In the genomic region with DNA sequence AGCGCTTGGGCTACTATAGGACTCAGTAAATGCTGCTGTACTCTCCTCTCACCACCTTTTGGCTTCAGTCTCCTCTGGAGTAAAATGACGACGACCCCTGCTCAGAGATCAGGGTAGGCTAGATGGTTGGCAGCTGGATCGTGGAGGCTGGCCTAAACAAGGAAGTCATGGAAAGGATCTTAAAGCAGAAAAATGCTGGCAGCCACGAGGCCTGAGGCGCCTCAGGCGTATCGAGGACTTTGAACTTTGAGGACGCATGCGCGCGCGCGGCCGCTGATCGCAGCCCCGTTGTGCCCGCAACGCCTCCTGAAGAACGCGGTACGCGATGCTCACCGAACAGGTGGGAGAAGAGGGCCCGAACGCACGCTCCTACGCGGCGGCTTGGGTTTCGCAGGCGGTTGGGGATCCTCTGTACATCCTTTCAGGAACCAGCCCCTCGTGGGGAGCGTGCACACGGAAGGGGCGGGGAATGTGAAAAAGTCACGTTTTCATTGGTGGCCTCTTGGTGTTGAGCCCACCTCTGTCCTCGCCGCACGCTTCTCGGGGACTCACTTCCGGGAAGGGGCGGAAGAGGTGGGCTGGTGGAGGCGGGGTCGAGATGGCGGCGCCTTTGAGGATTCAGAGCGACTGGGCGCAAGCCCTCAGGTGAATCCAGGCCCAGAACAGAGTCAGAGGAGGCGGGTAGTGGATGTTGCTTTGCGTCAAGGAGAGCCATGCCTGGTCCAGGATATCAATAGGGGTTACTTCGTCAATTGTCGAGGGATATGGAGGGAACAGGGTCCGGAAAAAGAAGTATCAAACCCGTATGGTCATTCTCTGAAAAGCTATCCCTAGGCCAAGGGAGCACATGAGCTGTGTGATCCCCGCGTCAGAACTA, we compare ENCODE assay signal across 1 cellular context.
A peak's percentile ranks its signal among the peaks of the same experiment; 100 is the strongest.
TF ChIP-seq lines count a peak whose summit lies in the region.

COA4 (minus strand) TSS at position 423 of the 877 bp plus-strand sequence. CDS start 3,468 bp downstream, outside the sequence.
PAAF1 (plus strand) TSS at position 576 of the 877 bp plus-strand sequence; CDS start at position 599, 23 bp downstream.

TF ChIP-seq in GM12878, 131 proteins besides CTCF, POLR2A, EP300 and RAD21 (continued from another document and continues in another):
- TF ChIP-seq, protein P1, sequence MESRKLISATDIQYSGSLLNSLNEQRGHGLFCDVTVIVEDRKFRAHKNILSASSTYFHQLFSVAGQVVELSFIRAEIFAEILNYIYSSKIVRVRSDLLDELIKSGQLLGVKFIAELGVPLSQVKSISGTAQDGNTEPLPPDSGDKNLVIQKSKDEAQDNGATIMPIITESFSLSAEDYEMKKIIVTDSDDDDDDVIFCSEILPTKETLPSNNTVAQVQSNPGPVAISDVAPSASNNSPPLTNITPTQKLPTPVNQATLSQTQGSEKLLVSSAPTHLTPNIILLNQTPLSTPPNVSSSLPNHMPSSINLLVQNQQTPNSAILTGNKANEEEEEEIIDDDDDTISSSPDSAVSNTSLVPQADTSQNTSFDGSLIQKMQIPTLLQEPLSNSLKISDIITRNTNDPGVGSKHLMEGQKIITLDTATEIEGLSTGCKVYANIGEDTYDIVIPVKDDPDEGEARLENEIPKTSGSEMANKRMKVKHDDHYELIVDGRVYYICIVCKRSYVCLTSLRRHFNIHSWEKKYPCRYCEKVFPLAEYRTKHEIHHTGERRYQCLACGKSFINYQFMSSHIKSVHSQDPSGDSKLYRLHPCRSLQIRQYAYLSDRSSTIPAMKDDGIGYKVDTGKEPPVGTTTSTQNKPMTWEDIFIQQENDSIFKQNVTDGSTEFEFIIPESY (IDR thresholded peaks at IDR 0.05), result no peak
- no peak for TF ChIP-seq NFIC (IDR thresholded peaks at IDR 0.05; ENCODE audit: low read depth, low read length)
- TF ChIP-seq, protein P2, sequence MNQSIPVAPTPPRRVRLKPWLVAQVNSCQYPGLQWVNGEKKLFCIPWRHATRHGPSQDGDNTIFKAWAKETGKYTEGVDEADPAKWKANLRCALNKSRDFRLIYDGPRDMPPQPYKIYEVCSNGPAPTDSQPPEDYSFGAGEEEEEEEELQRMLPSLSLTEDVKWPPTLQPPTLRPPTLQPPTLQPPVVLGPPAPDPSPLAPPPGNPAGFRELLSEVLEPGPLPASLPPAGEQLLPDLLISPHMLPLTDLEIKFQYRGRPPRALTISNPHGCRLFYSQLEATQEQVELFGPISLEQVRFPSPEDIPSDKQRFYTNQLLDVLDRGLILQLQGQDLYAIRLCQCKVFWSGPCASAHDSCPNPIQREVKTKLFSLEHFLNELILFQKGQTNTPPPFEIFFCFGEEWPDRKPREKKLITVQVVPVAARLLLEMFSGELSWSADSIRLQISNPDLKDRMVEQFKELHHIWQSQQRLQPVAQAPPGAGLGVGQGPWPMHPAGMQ (IDR thresholded peaks at IDR 0.05; ENCODE audit: borderline replicate concordance), result peak; percentile 71; the same call in 1 of the 2 replicates
- TF ChIP-seq BMI1 (IDR thresholded peaks at IDR 0.05; ENCODE audit: borderline replicate concordance), result no peak
- TF ChIP-seq HDGF (IDR thresholded peaks at IDR 0.05), result peak; percentile 98
- TF ChIP-seq, protein P3, sequence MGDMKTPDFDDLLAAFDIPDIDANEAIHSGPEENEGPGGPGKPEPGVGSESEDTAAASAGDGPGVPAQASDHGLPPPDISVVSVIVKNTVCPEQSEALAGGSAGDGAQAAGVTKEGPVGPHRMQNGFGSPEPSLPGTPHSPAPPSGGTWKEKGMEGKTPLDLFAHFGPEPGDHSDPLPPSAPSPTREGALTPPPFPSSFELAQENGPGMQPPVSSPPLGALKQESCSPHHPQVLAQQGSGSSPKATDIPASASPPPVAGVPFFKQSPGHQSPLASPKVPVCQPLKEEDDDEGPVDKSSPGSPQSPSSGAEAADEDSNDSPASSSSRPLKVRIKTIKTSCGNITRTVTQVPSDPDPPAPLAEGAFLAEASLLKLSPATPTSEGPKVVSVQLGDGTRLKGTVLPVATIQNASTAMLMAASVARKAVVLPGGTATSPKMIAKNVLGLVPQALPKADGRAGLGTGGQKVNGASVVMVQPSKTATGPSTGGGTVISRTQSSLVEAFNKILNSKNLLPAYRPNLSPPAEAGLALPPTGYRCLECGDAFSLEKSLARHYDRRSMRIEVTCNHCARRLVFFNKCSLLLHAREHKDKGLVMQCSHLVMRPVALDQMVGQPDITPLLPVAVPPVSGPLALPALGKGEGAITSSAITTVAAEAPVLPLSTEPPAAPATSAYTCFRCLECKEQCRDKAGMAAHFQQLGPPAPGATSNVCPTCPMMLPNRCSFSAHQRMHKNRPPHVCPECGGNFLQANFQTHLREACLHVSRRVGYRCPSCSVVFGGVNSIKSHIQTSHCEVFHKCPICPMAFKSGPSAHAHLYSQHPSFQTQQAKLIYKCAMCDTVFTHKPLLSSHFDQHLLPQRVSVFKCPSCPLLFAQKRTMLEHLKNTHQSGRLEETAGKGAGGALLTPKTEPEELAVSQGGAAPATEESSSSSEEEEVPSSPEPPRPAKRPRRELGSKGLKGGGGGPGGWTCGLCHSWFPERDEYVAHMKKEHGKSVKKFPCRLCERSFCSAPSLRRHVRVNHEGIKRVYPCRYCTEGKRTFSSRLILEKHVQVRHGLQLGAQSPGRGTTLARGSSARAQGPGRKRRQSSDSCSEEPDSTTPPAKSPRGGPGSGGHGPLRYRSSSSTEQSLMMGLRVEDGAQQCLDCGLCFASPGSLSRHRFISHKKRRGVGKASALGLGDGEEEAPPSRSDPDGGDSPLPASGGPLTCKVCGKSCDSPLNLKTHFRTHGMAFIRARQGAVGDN (IDR thresholded peaks at IDR 0.05), result peak; percentile 64
- peak; percentile 56; the same call in 1 of the 2 replicates for TF ChIP-seq ESRRA (IDR thresholded peaks at IDR 0.05; ENCODE audit: low read length)
- peak; percentile 79 for TF ChIP-seq EED (IDR thresholded peaks at IDR 0.05; ENCODE audit: low read depth)
- no peak for TF ChIP-seq FOXK2 (IDR thresholded peaks at IDR 0.05)
- peak; percentile 58 for TF ChIP-seq NRF1 (conservative IDR thresholded peaks at IDR 0.05; ENCODE audit: low read depth, low read length)
- TF ChIP-seq MYC (IDR thresholded peaks at IDR 0.05; ENCODE audit: insufficient read depth, insufficient read length, insufficient replicate concordance, low read length, severe bottlenecking), result peak; percentile 77
- TF ChIP-seq USF1 (IDR thresholded peaks at IDR 0.05; ENCODE audit: borderline replicate concordance, extremely low read length, insufficient read depth, low read depth, low read length), result no peak
- TF ChIP-seq SMAD1 (IDR thresholded peaks at IDR 0.05; ENCODE audit: low read depth, partially characterized antibody), result no peak
- TF ChIP-seq GATAD2B (conservative IDR thresholded peaks at IDR 0.05; ENCODE audit: low read depth), result peak; percentile 79
- TF ChIP-seq, protein P4, sequence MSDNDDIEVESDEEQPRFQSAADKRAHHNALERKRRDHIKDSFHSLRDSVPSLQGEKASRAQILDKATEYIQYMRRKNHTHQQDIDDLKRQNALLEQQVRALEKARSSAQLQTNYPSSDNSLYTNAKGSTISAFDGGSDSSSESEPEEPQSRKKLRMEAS (IDR thresholded peaks at IDR 0.05; ENCODE audit: low read depth, low read length), result peak; percentile 96
- TF ChIP-seq, protein P5, sequence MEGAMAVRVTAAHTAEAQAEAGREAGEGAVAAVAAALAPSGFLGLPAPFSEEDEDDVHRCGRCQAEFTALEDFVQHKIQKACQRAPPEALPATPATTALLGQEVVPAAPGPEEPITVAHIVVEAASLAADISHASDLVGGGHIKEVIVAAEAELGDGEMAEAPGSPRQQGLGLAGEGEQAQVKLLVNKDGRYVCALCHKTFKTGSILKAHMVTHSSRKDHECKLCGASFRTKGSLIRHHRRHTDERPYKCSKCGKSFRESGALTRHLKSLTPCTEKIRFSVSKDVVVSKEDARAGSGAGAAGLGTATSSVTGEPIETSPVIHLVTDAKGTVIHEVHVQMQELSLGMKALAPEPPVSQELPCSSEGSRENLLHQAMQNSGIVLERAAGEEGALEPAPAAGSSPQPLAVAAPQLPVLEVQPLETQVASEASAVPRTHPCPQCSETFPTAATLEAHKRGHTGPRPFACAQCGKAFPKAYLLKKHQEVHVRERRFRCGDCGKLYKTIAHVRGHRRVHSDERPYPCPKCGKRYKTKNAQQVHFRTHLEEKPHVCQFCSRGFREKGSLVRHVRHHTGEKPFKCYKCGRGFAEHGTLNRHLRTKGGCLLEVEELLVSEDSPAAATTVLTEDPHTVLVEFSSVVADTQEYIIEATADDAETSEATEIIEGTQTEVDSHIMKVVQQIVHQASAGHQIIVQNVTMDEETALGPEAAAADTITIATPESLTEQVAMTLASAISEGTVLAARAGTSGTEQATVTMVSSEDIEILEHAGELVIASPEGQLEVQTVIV (IDR thresholded peaks at IDR 0.05; ENCODE audit: borderline replicate concordance, partially characterized antibody), result peak; percentile 85
- TF ChIP-seq BHLHE40 (IDR thresholded peaks at IDR 0.05; ENCODE audit: borderline replicate concordance in 1 of 2, low read depth in 2 of 2, low read length in 1 of 2), result peak; percentile 93 to 96
- TF ChIP-seq ATF7 (IDR thresholded peaks at IDR 0.05; ENCODE audit: low read depth), result peak; percentile 35; the same call in 1 of the 2 replicates
- 0 out of 2 replicates have a peak, but pooled peaks have one; percentile 25 for TF ChIP-seq MEF2A (IDR thresholded peaks at IDR 0.05; ENCODE audit: insufficient read depth, low read depth, low read length)
- 0 out of 2 replicates have a peak, but pooled peaks have one; percentile 4 for TF ChIP-seq IRF4 (IDR thresholded peaks at IDR 0.05; ENCODE audit: low read depth, low read length)
- TF ChIP-seq YBX1 (IDR thresholded peaks at IDR 0.05), result no peak
- TF ChIP-seq SIN3A (IDR thresholded peaks at IDR 0.05; ENCODE audit: low read depth, low read length), result peak; percentile 81
- TF ChIP-seq CHD2 (IDR thresholded peaks at IDR 0.05; ENCODE audit: borderline replicate concordance, low read depth, low read length), result peak; percentile 89
- TF ChIP-seq, protein P6, sequence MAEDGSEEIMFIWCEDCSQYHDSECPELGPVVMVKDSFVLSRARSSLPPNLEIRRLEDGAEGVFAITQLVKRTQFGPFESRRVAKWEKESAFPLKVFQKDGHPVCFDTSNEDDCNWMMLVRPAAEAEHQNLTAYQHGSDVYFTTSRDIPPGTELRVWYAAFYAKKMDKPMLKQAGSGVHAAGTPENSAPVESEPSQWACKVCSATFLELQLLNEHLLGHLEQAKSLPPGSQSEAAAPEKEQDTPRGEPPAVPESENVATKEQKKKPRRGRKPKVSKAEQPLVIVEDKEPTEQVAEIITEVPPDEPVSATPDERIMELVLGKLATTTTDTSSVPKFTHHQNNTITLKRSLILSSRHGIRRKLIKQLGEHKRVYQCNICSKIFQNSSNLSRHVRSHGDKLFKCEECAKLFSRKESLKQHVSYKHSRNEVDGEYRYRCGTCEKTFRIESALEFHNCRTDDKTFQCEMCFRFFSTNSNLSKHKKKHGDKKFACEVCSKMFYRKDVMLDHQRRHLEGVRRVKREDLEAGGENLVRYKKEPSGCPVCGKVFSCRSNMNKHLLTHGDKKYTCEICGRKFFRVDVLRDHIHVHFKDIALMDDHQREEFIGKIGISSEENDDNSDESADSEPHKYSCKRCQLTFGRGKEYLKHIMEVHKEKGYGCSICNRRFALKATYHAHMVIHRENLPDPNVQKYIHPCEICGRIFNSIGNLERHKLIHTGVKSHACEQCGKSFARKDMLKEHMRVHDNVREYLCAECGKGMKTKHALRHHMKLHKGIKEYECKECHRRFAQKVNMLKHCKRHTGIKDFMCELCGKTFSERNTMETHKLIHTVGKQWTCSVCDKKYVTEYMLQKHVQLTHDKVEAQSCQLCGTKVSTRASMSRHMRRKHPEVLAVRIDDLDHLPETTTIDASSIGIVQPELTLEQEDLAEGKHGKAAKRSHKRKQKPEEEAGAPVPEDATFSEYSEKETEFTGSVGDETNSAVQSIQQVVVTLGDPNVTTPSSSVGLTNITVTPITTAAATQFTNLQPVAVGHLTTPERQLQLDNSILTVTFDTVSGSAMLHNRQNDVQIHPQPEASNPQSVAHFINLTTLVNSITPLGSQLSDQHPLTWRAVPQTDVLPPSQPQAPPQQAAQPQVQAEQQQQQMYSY (CRISPR knock-in tag; IDR thresholded peaks at IDR 0.05), result no peak
- no peak for TF ChIP-seq SUPT20H (IDR thresholded peaks at IDR 0.05; ENCODE audit: borderline replicate concordance, control insufficient read depth, low read depth, low read length)
- 0 out of 2 replicates have a peak, but pooled peaks have one; percentile 11 for TF ChIP-seq ZNF384 (IDR thresholded peaks at IDR 0.05; ENCODE audit: borderline replicate concordance, low read depth, low read length)
- peak in 1 of 2 experiments; percentile 76; a peak in 2 of 3 replicates for TF ChIP-seq EGR1 (IDR thresholded peaks at IDR 0.05; ENCODE audit: borderline replicate concordance in 1 of 2, low read depth in 2 of 2, low read length in 2 of 2)
- no peak for TF ChIP-seq ZNF217 (IDR thresholded peaks at IDR 0.05)
- peak; percentile 84 for TF ChIP-seq POLR2AphosphoS2 (IDR thresholded peaks at IDR 0.05; ENCODE audit: low read depth, low read length)
- peak; percentile 25; the same call in 1 of the 2 replicates for TF ChIP-seq RB1 (IDR thresholded peaks at IDR 0.05; ENCODE audit: borderline replicate concordance)
- TF ChIP-seq BACH1 (IDR thresholded peaks at IDR 0.05; ENCODE audit: borderline replicate concordance), result peak; percentile 35; the same call in 1 of the 2 replicates
- peak; percentile 93 for TF ChIP-seq IKZF1 (conservative IDR thresholded peaks at IDR 0.05)
- TF ChIP-seq CHD1 (IDR thresholded peaks at IDR 0.05; ENCODE audit: low read depth, low read length), result no peak
- TF ChIP-seq SIX5 (IDR thresholded peaks at IDR 0.05; ENCODE audit: low read depth, low read length, severe bottlenecking), result peak; percentile 3
- peak; percentile 43; the same call in 1 of the 2 replicates for TF ChIP-seq TCF12 (IDR thresholded peaks at IDR 0.05; ENCODE audit: low read depth, low read length)
- TF ChIP-seq RFX5 (IDR thresholded peaks at IDR 0.05; ENCODE audit: low read depth, low read length), result 0 out of 2 replicates have a peak, but pooled peaks have one; percentile 17
- TF ChIP-seq ETV6 (conservative IDR thresholded peaks at IDR 0.05 in 1 of 2, IDR thresholded peaks at IDR 0.05 in 1 of 2; ENCODE audit: borderline replicate concordance in 1 of 2, low read depth in 1 of 2), result peak in 1 of 2 experiments; percentile 87; a peak in 2 of 4 replicates
- TF ChIP-seq MTA3 (IDR thresholded peaks at IDR 0.05; ENCODE audit: borderline replicate concordance, low read length), result no peak; the same call in 1 of the 2 replicates
- TF ChIP-seq RAD51 (IDR thresholded peaks at IDR 0.05), result no peak
- TF ChIP-seq WRNIP1 (IDR thresholded peaks at IDR 0.05; ENCODE audit: borderline replicate concordance, low read depth, low read length), result peak; percentile 49; the same call in 1 of the 2 replicates
- TF ChIP-seq CBX3 (IDR thresholded peaks at IDR 0.05; ENCODE audit: borderline replicate concordance, low read depth), result no peak
- TF ChIP-seq SRF (IDR thresholded peaks at IDR 0.05; ENCODE audit: low read depth in 2 of 2, low read length in 2 of 2), result no peak
- peak; percentile 93 for TF ChIP-seq GABPA (IDR thresholded peaks at IDR 0.05; ENCODE audit: low read depth)
- 0 out of 2 replicates have a peak, but pooled peaks have one; percentile 28 for TF ChIP-seq SMARCA5 (IDR thresholded peaks at IDR 0.05)
- TF ChIP-seq TAF1 (IDR thresholded peaks at IDR 0.05; ENCODE audit: borderline replicate concordance, low read depth, low read length), result peak; percentile 82
